In the genomic region with DNA sequence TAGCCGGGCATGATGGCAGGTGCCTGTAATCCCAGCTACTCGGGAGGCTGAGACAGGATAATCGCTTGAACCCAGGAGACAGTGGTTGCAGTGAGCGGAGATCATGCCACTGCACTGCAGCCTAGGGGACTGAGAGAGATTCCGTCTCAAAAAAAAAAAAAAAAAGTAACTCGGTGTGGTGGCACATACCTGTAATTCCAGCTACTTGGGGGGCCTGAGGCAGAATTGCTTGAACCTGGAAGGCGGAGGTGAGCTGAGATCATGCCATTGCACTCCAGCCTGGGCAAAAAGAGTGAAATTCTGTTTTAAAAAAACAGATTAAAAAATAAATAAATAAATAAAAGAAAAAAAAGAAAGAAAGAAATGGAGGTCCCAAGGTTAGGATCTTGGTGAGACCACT, we compare ENCODE assay signal across 32 cellular contexts.
"Had no signal": no experiment of that assay in that cellular context is flagged by ENCODE, and none has a peak within 500 bp of the region (broad histone marks: within the 10 kb centered on the region; RNA-seq: fewer than 3 reads in every experiment).

No MANE protein-coding gene starts in this region.

- H3K36me3 Mint-ChIP-seq: activated naive CD4-positive, alpha-beta T cell treated with anti-CD3 and anti-CD28 coated beads, Interleukin-2, amount 50 U/mL, for 72 hours; brain had no signal

- H3K9me3 ChIP-seq: adrenal gland, MG63, SJCRH30 had no signal

- H3K4me3 Mint-ChIP-seq: activated CD4-positive, alpha-beta memory T cell treated with anti-CD3 and anti-CD28 coated beads, Interleukin-2, amount 10 ng/mL, durations not matched to agents 7 days and 5 days; activated naive CD4-positive, alpha-beta T cell treated with anti-CD3 and anti-CD28 coated beads for 36 hours; activated T-cell treated with anti-CD3 and anti-CD28 coated beads, Interleukin-2, amount 50 U/mL, for 72 hours; activated T-helper 17 cell treated with anti-CD3 and anti-CD28 coated beads, Interleukin-2, amount 50 U/mL, for 72 hours; brain; T-helper 1 cell treated with Interleukin-12 subunit alpha and Interleukin-12 subunit beta and Interleukin-4 antibody, amounts not matched to agents 30 μg/mL and 1 μg/mL, for 36 hours; T-helper 2 cell treated with Interferon-gamma antibody and Interleukin-4, amounts not matched to agents 5 μg/mL and 100 μg/mL, for 36 hours had no signal

- H3K36me3 ChIP-seq: adrenal gland, MG63, SJCRH30 had no signal

- H3K27me3 Mint-ChIP-seq: activated CD4-positive, alpha-beta memory T cell treated with anti-CD3 and anti-CD28 coated beads, Interleukin-2, amount 10 ng/mL, durations not matched to agents 7 days and 5 days; activated T-helper 17 cell treated with anti-CD3 and anti-CD28 coated beads, Interleukin-2, amount 50 U/mL, for 72 hours had no signal

- H3K9me3 Mint-ChIP-seq: activated CD4-positive, alpha-beta memory T cell treated with anti-CD3 and anti-CD28 coated beads, Interleukin-2, amount 10 ng/mL, durations not matched to agents 7 days and 5 days; activated naive CD4-positive, alpha-beta T cell treated with anti-CD3 and anti-CD28 coated beads for 36 hours; activated T-cell treated with anti-CD3 and anti-CD28 coated beads, Interleukin-2, amount 50 U/mL, for 72 hours; activated T-helper 17 cell treated with anti-CD3 and anti-CD28 coated beads, Interleukin-2, amount 50 U/mL, for 72 hours; brain; T-helper 1 cell treated with Interleukin-12 subunit alpha and Interleukin-12 subunit beta and Interleukin-4 antibody, amounts not matched to agents 30 μg/mL and 1 μg/mL, for 36 hours; T-helper 2 cell treated with Interferon-gamma antibody and Interleukin-4, amounts not matched to agents 5 μg/mL and 100 μg/mL, for 36 hours had no signal

- H3K27ac ChIP-seq: adrenal gland, SJCRH30, SK-N-MC, VCaP had no signal

- H3K27me3 ChIP-seq: adrenal gland, MG63, SJCRH30 had no signal

- H3K27ac Mint-ChIP-seq: activated CD4-positive, alpha-beta memory T cell treated with anti-CD3 and anti-CD28 coated beads, Interleukin-2, amount 10 ng/mL, durations not matched to agents 7 days and 5 days; activated naive CD4-positive, alpha-beta T cell treated with anti-CD3 and anti-CD28 coated beads for 36 hours; activated naive CD4-positive, alpha-beta T cell treated with anti-CD3 and anti-CD28 coated beads, Interleukin-2, amount 50 U/mL, for 72 hours; activated T-cell treated with anti-CD3 and anti-CD28 coated beads, Interleukin-2, amount 50 U/mL, for 72 hours; activated T-helper 17 cell treated with anti-CD3 and anti-CD28 coated beads, Interleukin-2, amount 50 U/mL, for 72 hours; brain; T-helper 1 cell treated with Interleukin-12 subunit alpha and Interleukin-12 subunit beta and Interleukin-4 antibody, amounts not matched to agents 30 μg/mL and 1 μg/mL, for 36 hours; T-helper 2 cell treated with Interferon-gamma antibody and Interleukin-4, amounts not matched to agents 5 μg/mL and 100 μg/mL, for 36 hours had no signal

- H3K4me3 ChIP-seq: adrenal gland, MG63, SJCRH30, SK-N-MC had no signal

- DNase-seq: activated CD4-positive, alpha-beta memory T cell treated with anti-CD3 and anti-CD28 coated beads, Interleukin-2, amount 10 ng/mL, durations not matched to agents 7 days and 5 days; activated CD4-positive, alpha-beta T cell treated with anti-CD3 and anti-CD28 coated beads for 1 hour; activated CD4-positive, alpha-beta T cell treated with anti-CD3 and anti-CD28 coated beads for 48 hours; activated CD4-positive, CD25-positive, alpha-beta regulatory T cell; activated CD8-positive, alpha-beta memory T cell treated with anti-CD3 and anti-CD28 coated beads for 24 hours; activated gamma-delta T cell treated with Interleukin-2 at 50 U/mL for 16 hours; activated naive CD4-positive, alpha-beta T cell treated with anti-CD3 and anti-CD28 coated beads for 36 hours; activated T-cell treated with anti-CD3 and anti-CD28 coated beads, Interleukin-2, amount 50 U/mL, for 1 hour; activated T-cell treated with anti-CD3 and anti-CD28 coated beads, Interleukin-2, amount 50 U/mL, for 72 hours; adrenal gland; caudate nucleus; cerebellar nuclear complex; Kasumi-1; KG1; MG63; NCI-H1048; NCI-H1105 treated with DMSO at 0.1 percent for 48 hours; NCI-H1436 treated with DMSO at 0.1 percent for 48 hours; NCI-H1694 treated with DMSO at 0.1 percent for 48 hours; NCI-H2029; NCI-H345; NCI-H524 treated with DMSO at 0.1 percent for 48 hours; PC-3; SHP77; SJCRH30 had no signal

- H3K4me1 Mint-ChIP-seq: brain had no signal

- ATAC-seq: activated naive CD4-positive, alpha-beta T cell treated with anti-CD3 and anti-CD28 coated beads, Interleukin-2, amount 50 U/mL, for 72 hours; activated T-cell treated with anti-CD3 and anti-CD28 coated beads, Interleukin-2, amount 50 U/mL, for 72 hours; activated T-helper 17 cell treated with anti-CD3 and anti-CD28 coated beads, Interleukin-2, amount 50 U/mL, for 72 hours; PC-3 had no signal
